8 cellular contexts compared by ENCODE assay signal in genomic region chr19:6373813-6374108, GRCh38. TPM values are rescaled to one million over a fixed set of nuclear protein-coding genes. Genes with fewer than 3 reads are reported as not detected.
DNase-seq lines count a peak whose midpoint lies in the region; ATAC-seq and TF ChIP-seq lines count a peak whose summit lies in the region.

No MANE protein-coding gene starts in this region.

- CTCF ChIA-PET in MCF 10A (lab: Yijun Ruan, JAX) = no interaction called here

- H3K4me3 ChIP-seq in ACC112 (ENCODE audit: low read depth, low read length) (peak overlapping the region; percentile 77), HUES6 (ENCODE audit: low read depth, low read length) (peak overlapping the region; percentile 59), mucosa of rectum (ENCODE audit: low read length in 2 of 2) (peak overlapping the region; percentile 53 to 63)

- no peak for ATAC-seq in GM21381 (IDR thresholded peaks at IDR 0.05; ENCODE audit: unreplicated experiment)
- ATAC-seq in GM18858 (IDR thresholded peaks at IDR 0.05; ENCODE audit: unreplicated experiment) = no peak
- no peak for ATAC-seq in GM21447 (IDR thresholded peaks at IDR 0.05; ENCODE audit: unreplicated experiment)

- peaks cover 44% of the 10 kb centered on the region for H3K36me3 Mint-ChIP-seq in MCF 10A (ENCODE audit: insufficient read depth, unreplicated experiment)

- no peaks in the 10 kb centered on the region for H3K27me3 ChIP-seq in ACC112 (ENCODE audit: insufficient read depth, low read length)
- H3K27me3 ChIP-seq in HUES6 (ENCODE audit: control insufficient read depth, insufficient read depth, low read length) = no peaks in the 10 kb centered on the region
- no peaks in the 10 kb centered on the region for H3K27me3 ChIP-seq in mucosa of rectum (ENCODE audit: control insufficient read depth in 2 of 2, insufficient read depth in 2 of 2, low read length in 2 of 2)

- TF ChIP-seq CTCF in MCF 10A (IDR thresholded peaks at IDR 0.05; ENCODE audit: unreplicated experiment) = no peak

- H3K27ac Mint-ChIP-seq in MCF 10A (ENCODE audit: low read depth, unreplicated experiment) = peak overlapping the region; percentile 81

- peaks cover 20% of the 10 kb centered on the region for H3K4me1 Mint-ChIP-seq in MCF 10A (ENCODE audit: insufficient read depth, unreplicated experiment)

- peak overlapping the region; percentile 90 for H3K4me3 Mint-ChIP-seq in MCF 10A (ENCODE audit: unreplicated experiment)

- H3K9ac ChIP-seq in HUES6 (ENCODE audit: low read length) = no peak overlapping the region
- peak overlapping the region in 1 of 2 donors; percentile 51 for H3K9ac ChIP-seq in mucosa of rectum (ENCODE audit: low read depth in 1 of 2, low read length in 2 of 2)

- POLR2A ChIA-PET in MCF 10A (lab: Yijun Ruan, JAX) = interaction anchor here (0.6 to 2.5 kb wide), 4 partner anchors 19 to 282 kb away, joined by 3 to 13 read pairs (median 4); partner anchors contain the start of gene GTF2F1

- H3K27me3 Mint-ChIP-seq in MCF 10A (ENCODE audit: insufficient read depth, unreplicated experiment) = no peaks in the 10 kb centered on the region

- H3K79me2 ChIP-seq in ACC112 (ENCODE audit: control insufficient read depth, insufficient read depth, low read length, unreplicated experiment) = no peaks in the 10 kb centered on the region

- BruUV-seq in MCF 10A (replicated peaks; lab: Mats Ljungman, UMichigan) = no TSS peak

- peak overlapping the region; percentile 60 for H2AFZ ChIP-seq in ACC112 (ENCODE audit: low read length, unreplicated experiment)

- H3K27ac ChIP-seq in ACC112 (ENCODE audit: low read depth, low read length) = 0 out of 2 replicates have a peak overlapping the region, but pooled peaks have one; percentile 19
- 0 out of 2 replicates have a peak overlapping the region, but pooled peaks have one; percentile 2 for H3K27ac ChIP-seq in HUES6 (ENCODE audit: low read depth, low read length)
- H3K27ac ChIP-seq in mucosa of rectum (ENCODE audit: low read depth in 2 of 2, low read length in 2 of 2) = peak overlapping the region; percentile 65 to 100

- H3K9me3 ChIP-seq in HUES6 (ENCODE audit: control insufficient read depth, insufficient read depth, low read depth, low read length) (no peaks in the 10 kb centered on the region), mucosa of rectum (ENCODE audit: control insufficient read depth in 2 of 2, low read length in 2 of 2) (no peaks in the 10 kb centered on the region)

- H3K9me3 Mint-ChIP-seq in MCF 10A (ENCODE audit: unreplicated experiment) = no peaks in the 10 kb centered on the region

- DNase-seq in MCF 10A (ENCODE audit: unreplicated experiment) (no peak), NCI-H524 treated with DMSO at 0.1 percent for 48 hours (lab: John Stamatoyannopoulos, UW) (no peak)

- intact Hi-C loops in MCF 10A (cut with micrococcal nuclease) = no loop called here

- H3K4me1 ChIP-seq in ACC112 (ENCODE audit: control insufficient read depth, insufficient read depth, low read length, unreplicated experiment) (peaks cover 8% of the 10 kb centered on the region), HUES6 (ENCODE audit: control insufficient read depth, insufficient read depth, low read length) (peaks cover 5% of the 10 kb centered on the region), mucosa of rectum (ENCODE audit: control insufficient read depth in 2 of 2, insufficient read depth in 2 of 2, low read length in 2 of 2) (peaks cover 4 to 13% of the 10 kb centered on the region in 2 donors)

- no peaks in the 10 kb centered on the region for H3K36me3 ChIP-seq in ACC112 (ENCODE audit: insufficient read depth, low read length)
- peaks cover 19% of the 10 kb centered on the region for H3K36me3 ChIP-seq in HUES6 (ENCODE audit: control insufficient read depth, insufficient read depth, low read length)
- H3K36me3 ChIP-seq in mucosa of rectum (ENCODE audit: control insufficient read depth in 2 of 2, insufficient read depth in 2 of 2, low read length in 2 of 2) = peaks cover 6 to 12% of the 10 kb centered on the region in 2 donors

RNA-seq across cellular contexts. Expression of gene ALKBH7, which starts 1.2 kb away (rescaled TPM):
- total RNA-seq in MCF 10A (2022) = 49.9 and 51.5 TPM in 2 replicates

RNA-seq across cellular contexts. Expression of gene PSPN, which starts 2.0 kb away (rescaled TPM):
- 1.1 and 1.9 TPM in 2 replicates for total RNA-seq in MCF 10A (2022)

RNA-seq across cellular contexts. Expression of gene CLPP, which starts 12.4 kb away (rescaled TPM):
- total RNA-seq in MCF 10A (2022) = 132 and 142 TPM in 2 replicates

RNA-seq across cellular contexts. Expression of gene GTF2F1, which starts 19.2 kb away (rescaled TPM):
- 65.6 and 84.8 TPM in 2 replicates for total RNA-seq in MCF 10A (2022)

RNA-seq across cellular contexts. Expression of gene ACER1, which starts 40.3 kb away (rescaled TPM):
- total RNA-seq in MCF 10A (2022) = not detected in 2 replicates

Comparison
In these comparisons a context has a peak if more than half of its experiments do, and no peak if none do; other contexts are left out.
1. H3K27ac ChIP-seq: peak in every context shown above with its lines; median percentile 82 in mucosa of rectum; 19 in ACC112; 2 in HUES6.